Comparison of ENCODE assay signal across 7 cellular contexts in genomic region chr17:2214047-2214717, GRCh38.
DNase-seq lines count a peak whose midpoint lies in the region; ATAC-seq and TF ChIP-seq lines count a peak whose summit lies in the region.

No MANE protein-coding gene starts in this region.

- DNase-seq in HL-60 (ENCODE audit: low read depth in 1 of 2, low spot score in 1 of 2) (peak in 1 of 2 experiments; percentile 13), fibroblast of pulmonary artery (ENCODE audit: low read depth) (peak; percentile 96), occipital lobe (lab: John Stamatoyannopoulos, UW) (peak; percentile 52), COLO829 (ENCODE audit: low spot score) (no peak), activated gamma-delta T cell (lab: John Stamatoyannopoulos, UW) (no peak)
- no peak for DNase-seq in activated CD8-positive, alpha-beta T cell treated with anti-CD3 and anti-CD28 coated beads, Interleukin-2, amount 10 ng/mL, durations not matched to agents 7 days and 5 days

- no peaks in the 10 kb centered on the region for H3K27me3 Mint-ChIP-seq in activated CD8-positive, alpha-beta T cell treated with anti-CD3 and anti-CD28 coated beads, Interleukin-2, amount 10 ng/mL, durations not matched to agents 7 days and 5 days (ENCODE audit: low read depth)

- H3K36me3 Mint-ChIP-seq in activated CD8-positive, alpha-beta T cell treated with anti-CD3 and anti-CD28 coated beads, Interleukin-2, amount 10 ng/mL, durations not matched to agents 7 days and 5 days (ENCODE audit: low read depth): peaks cover 53% of the 10 kb centered on the region

- peak overlapping the region; percentile 74 for H3K4me3 Mint-ChIP-seq in activated CD8-positive, alpha-beta T cell treated with anti-CD3 and anti-CD28 coated beads, Interleukin-2, amount 10 ng/mL, durations not matched to agents 7 days and 5 days

- no peaks in the 10 kb centered on the region for H3K27me3 ChIP-seq in HL-60 (ENCODE audit: insufficient read depth, poor library complexity, severe bottlenecking)

- H3K27ac Mint-ChIP-seq in activated CD8-positive, alpha-beta T cell treated with anti-CD3 and anti-CD28 coated beads, Interleukin-2, amount 10 ng/mL, durations not matched to agents 7 days and 5 days: peak overlapping the region; percentile 96

- H3K27ac ChIP-seq in HL-60 (replicated peaks): 0 out of 2 replicates have a peak overlapping the region, but pooled peaks have one; percentile 14

- H3K4me3 ChIP-seq in HL-60 (replicated peaks; ENCODE audit: insufficient read depth, low read length): no peak overlapping the region
- peak overlapping the region; percentile 44 for H3K4me3 ChIP-seq in fibroblast of pulmonary artery (replicated peaks; ENCODE audit: low read depth, low read length)

- peaks cover 71% of the 10 kb centered on the region for H3K4me1 Mint-ChIP-seq in activated CD8-positive, alpha-beta T cell treated with anti-CD3 and anti-CD28 coated beads, Interleukin-2, amount 10 ng/mL, durations not matched to agents 7 days and 5 days (ENCODE audit: low read depth)

- CTCF ChIA-PET in activated CD8-positive, alpha-beta T cell treated with anti-CD3 and anti-CD28 coated beads, Interleukin-2, amount 10 ng/mL, durations not matched to agents 7 days and 5 days (lab: Charles Lee): interaction anchor here (1.0 to 3.8 kb wide), 7 partner anchors 9 to 148 kb away, joined by 3 to 27 read pairs (median 3); no protein-coding TSS in a partner anchor

- no peak for TF ChIP-seq CTCF in HL-60 (IDR thresholded peaks at IDR 0.05; ENCODE audit: insufficient read depth, low read length)
- no peak for TF ChIP-seq CTCF in fibroblast of pulmonary artery (IDR thresholded peaks at IDR 0.05; ENCODE audit: low read length, missing control alignments)

- POLR2A ChIA-PET in activated CD8-positive, alpha-beta T cell treated with anti-CD3 and anti-CD28 coated beads, Interleukin-2, amount 10 ng/mL, durations not matched to agents 7 days and 5 days (lab: Charles Lee): interaction anchor here (0.7 to 0.9 kb wide), 3 partner anchors 9 to 159 kb away, joined by 3 read pairs; no protein-coding TSS in a partner anchor

- no peaks in the 10 kb centered on the region for H3K9me3 Mint-ChIP-seq in activated CD8-positive, alpha-beta T cell treated with anti-CD3 and anti-CD28 coated beads, Interleukin-2, amount 10 ng/mL, durations not matched to agents 7 days and 5 days (ENCODE audit: insufficient read depth)

- no peak for ATAC-seq in activated CD8-positive, alpha-beta T cell treated with anti-CD3 and anti-CD28 coated beads, Interleukin-2, amount 10 ng/mL, durations not matched to agents 7 days and 5 days
- ATAC-seq in esophagus mucosa: no peak

Comparison
In these comparisons a context has a peak if more than half of its experiments do, and no peak if none do; other contexts are left out.
1. DNase-seq: peak in fibroblast of pulmonary artery (single experiment) and occipital lobe (single experiment); none in activated CD8-positive, alpha-beta T cell treated with anti-CD3 and anti-CD28 coated beads, Interleukin-2, amount 10 ng/mL, durations not matched to agents 7 days and 5 days (single experiment), COLO829 (single experiment) and activated gamma-delta T cell (single experiment).